ENCODE assay signal across 25 cellular contexts in genomic region chr2:221676566-221677172, GRCh38.
DNase-seq lines count a peak whose midpoint lies in the region; FAIRE-seq and TF ChIP-seq lines count a peak whose summit lies in the region.
"Had no signal": no experiment of that assay in that cellular context is flagged by ENCODE, and none has a peak within 500 bp of the region (broad histone marks: within the 10 kb centered on the region; RNA-seq: fewer than 3 reads in every experiment).

No MANE protein-coding gene starts in this region.

- no peaks in the 10 kb centered on the region for H3K36me3 ChIP-seq in bronchial epithelial cell (ENCODE audit: control insufficient read depth, insufficient read depth, low read length)
- H3K36me3 ChIP-seq: neural progenitor cell, right lobe of liver, upper lobe of left lung had no signal

- H3K27me3 Mint-ChIP-seq in activated T-helper 1 cell treated with anti-CD3 and anti-CD28 coated beads, Interleukin-12 subunit alpha, Interleukin-12 subunit beta, Interleukin-2, Interleukin-4 antibody, amounts not matched to agents 30 ng/mL and 10 ng/mL and 1 ng/mL, durations not matched to agents 14 hours and 24 hours and 36 hours (ENCODE audit: insufficient read depth): peaks cover 5% of the 10 kb centered on the region
- H3K27me3 Mint-ChIP-seq: IgD-negative memory B cell had no signal

- no peaks in the 10 kb centered on the region for H3K9me3 Mint-ChIP-seq in activated T-helper 1 cell treated with anti-CD3 and anti-CD28 coated beads, Interleukin-12 subunit alpha, Interleukin-12 subunit beta, Interleukin-2, Interleukin-4 antibody, amounts not matched to agents 30 ng/mL and 10 ng/mL and 1 ng/mL, durations not matched to agents 14 hours and 24 hours and 36 hours
- H3K9me3 Mint-ChIP-seq: IgD-negative memory B cell had no signal

- no peak overlapping the region for H3K4me3 ChIP-seq in bronchial epithelial cell (ENCODE audit: low read depth, low read length)
- H3K4me3 ChIP-seq: neural progenitor cell, right lobe of liver, upper lobe of left lung had no signal

- H3K27ac Mint-ChIP-seq in activated T-helper 1 cell treated with anti-CD3 and anti-CD28 coated beads, Interleukin-12 subunit alpha, Interleukin-12 subunit beta, Interleukin-2, Interleukin-4 antibody, amounts not matched to agents 30 ng/mL and 10 ng/mL and 1 ng/mL, durations not matched to agents 14 hours and 24 hours and 36 hours: no peak overlapping the region
- H3K27ac Mint-ChIP-seq: IgD-negative memory B cell; neural progenitor cell; stimulated activated effector memory CD8-positive, alpha-beta T cell treated with anti-CD3 and anti-CD28 coated beads, Interleukin-12 subunit alpha, Interleukin-12 subunit beta, amount 100 ng/mL, for 72 hours had no signal

- DNase-seq in ELR (ENCODE audit: low read depth): peak; percentile 5
- DNase-seq in NCI-H226: peak; percentile 22
- DNase-seq in bronchial epithelial cell (ENCODE audit: low read depth): peak; percentile 84
- DNase-seq in myocyte (ENCODE audit: low read depth): peak; percentile 3
- DNase-seq in AG08395 (ENCODE audit: low spot score): no peak
- DNase-seq in HK-2 (ENCODE audit: unreplicated experiment): no peak
- no peak for DNase-seq in activated effector memory CD4-positive, alpha-beta T cell treated with anti-CD3 and anti-CD28 coated beads, Interleukin-2, amount 50 U/mL, for 16 hours
- DNase-seq in activated T-helper 1 cell treated with anti-CD3 and anti-CD28 coated beads, Interleukin-12 subunit alpha, Interleukin-12 subunit beta, Interleukin-2, Interleukin-4 antibody, amounts not matched to agents 30 ng/mL and 10 ng/mL and 1 ng/mL, durations not matched to agents 14 hours and 24 hours and 36 hours (ENCODE audit: low spot score): no peak
- DNase-seq: ACHN; activated effector memory CD4-positive, alpha-beta T cell treated with Interleukin-2 at 50 U/mL for 16 hours; activated T-cell treated with anti-CD3 and anti-CD28 coated beads for 4 hours; C1 segment of cervical spinal cord; COR-L47; DMS53; NCI-H1105 treated with DMSO at 0.1 percent for 48 hours; NCI-H2081; NCI-H345; NCI-H774; right lobe of liver; stimulated activated CD4-positive, alpha-beta T cell treated with anti-CD3 and anti-CD28 coated beads, Interleukin-4, amount 100 ng/mL, for 24 hours; T-helper 2 cell had no signal

- TF ChIP-seq CTCF in bronchial epithelial cell (IDR thresholded peaks at IDR 0.05; ENCODE audit: insufficient read depth, low read length, severe bottlenecking): no peak

- no peak overlapping the region for H3K4me3 Mint-ChIP-seq in activated T-helper 1 cell treated with anti-CD3 and anti-CD28 coated beads, Interleukin-12 subunit alpha, Interleukin-12 subunit beta, Interleukin-2, Interleukin-4 antibody, amounts not matched to agents 30 ng/mL and 10 ng/mL and 1 ng/mL, durations not matched to agents 14 hours and 24 hours and 36 hours
- H3K4me3 Mint-ChIP-seq: IgD-negative memory B cell; neural progenitor cell; stimulated activated effector memory CD8-positive, alpha-beta T cell treated with anti-CD3 and anti-CD28 coated beads, Interleukin-12 subunit alpha, Interleukin-12 subunit beta, amount 100 ng/mL, for 72 hours had no signal

- intact Hi-C loops in activated T-helper 1 cell treated with anti-CD3 and anti-CD28 coated beads, Interleukin-12 subunit alpha, Interleukin-12 subunit beta, Interleukin-2, Interleukin-4 antibody, amounts not matched to agents 30 ng/mL and 10 ng/mL and 1 ng/mL, durations not matched to agents 14 hours and 24 hours and 36 hours (cut with micrococcal nuclease): no loop called here

- H3K4me1 Mint-ChIP-seq in activated T-helper 1 cell treated with anti-CD3 and anti-CD28 coated beads, Interleukin-12 subunit alpha, Interleukin-12 subunit beta, Interleukin-2, Interleukin-4 antibody, amounts not matched to agents 30 ng/mL and 10 ng/mL and 1 ng/mL, durations not matched to agents 14 hours and 24 hours and 36 hours (ENCODE audit: low read depth): no peaks in the 10 kb centered on the region
- H3K4me1 Mint-ChIP-seq: IgD-negative memory B cell; stimulated activated effector memory CD8-positive, alpha-beta T cell treated with anti-CD3 and anti-CD28 coated beads, Interleukin-12 subunit alpha, Interleukin-12 subunit beta, amount 100 ng/mL, for 72 hours had no signal

- no peaks in the 10 kb centered on the region for H3K36me3 Mint-ChIP-seq in activated T-helper 1 cell treated with anti-CD3 and anti-CD28 coated beads, Interleukin-12 subunit alpha, Interleukin-12 subunit beta, Interleukin-2, Interleukin-4 antibody, amounts not matched to agents 30 ng/mL and 10 ng/mL and 1 ng/mL, durations not matched to agents 14 hours and 24 hours and 36 hours (ENCODE audit: low read depth)
- H3K36me3 Mint-ChIP-seq: IgD-negative memory B cell; neural progenitor cell; stimulated activated effector memory CD8-positive, alpha-beta T cell treated with anti-CD3 and anti-CD28 coated beads, Interleukin-12 subunit alpha, Interleukin-12 subunit beta, amount 100 ng/mL, for 72 hours had no signal

- FAIRE-seq in bronchial epithelial cell (lab: Jason Lieb, UNC): no peak

- H3K27me3 ChIP-seq in bronchial epithelial cell (ENCODE audit: control insufficient read depth, insufficient read depth, low read length): no peaks in the 10 kb centered on the region
- H3K27me3 ChIP-seq: neural progenitor cell, right lobe of liver, upper lobe of left lung had no signal

Comparison
In these comparisons a context has a peak if more than half of its experiments do, and no peak if none do; other contexts are left out.
1. DNase-seq: peak in ELR (single experiment), NCI-H226 (single experiment), bronchial epithelial cell (single experiment) and myocyte (single experiment); none in AG08395 (single experiment), HK-2 (single experiment), activated effector memory CD4-positive, alpha-beta T cell treated with anti-CD3 and anti-CD28 coated beads, Interleukin-2, amount 50 U/mL, for 16 hours (single experiment) and activated T-helper 1 cell treated with anti-CD3 and anti-CD28 coated beads, Interleukin-12 subunit alpha, Interleukin-12 subunit beta, Interleukin-2, Interleukin-4 antibody, amounts not matched to agents 30 ng/mL and 10 ng/mL and 1 ng/mL, durations not matched to agents 14 hours and 24 hours and 36 hours (single experiment).